ENCODE assay signal across 10 cellular contexts in the genomic region with DNA sequence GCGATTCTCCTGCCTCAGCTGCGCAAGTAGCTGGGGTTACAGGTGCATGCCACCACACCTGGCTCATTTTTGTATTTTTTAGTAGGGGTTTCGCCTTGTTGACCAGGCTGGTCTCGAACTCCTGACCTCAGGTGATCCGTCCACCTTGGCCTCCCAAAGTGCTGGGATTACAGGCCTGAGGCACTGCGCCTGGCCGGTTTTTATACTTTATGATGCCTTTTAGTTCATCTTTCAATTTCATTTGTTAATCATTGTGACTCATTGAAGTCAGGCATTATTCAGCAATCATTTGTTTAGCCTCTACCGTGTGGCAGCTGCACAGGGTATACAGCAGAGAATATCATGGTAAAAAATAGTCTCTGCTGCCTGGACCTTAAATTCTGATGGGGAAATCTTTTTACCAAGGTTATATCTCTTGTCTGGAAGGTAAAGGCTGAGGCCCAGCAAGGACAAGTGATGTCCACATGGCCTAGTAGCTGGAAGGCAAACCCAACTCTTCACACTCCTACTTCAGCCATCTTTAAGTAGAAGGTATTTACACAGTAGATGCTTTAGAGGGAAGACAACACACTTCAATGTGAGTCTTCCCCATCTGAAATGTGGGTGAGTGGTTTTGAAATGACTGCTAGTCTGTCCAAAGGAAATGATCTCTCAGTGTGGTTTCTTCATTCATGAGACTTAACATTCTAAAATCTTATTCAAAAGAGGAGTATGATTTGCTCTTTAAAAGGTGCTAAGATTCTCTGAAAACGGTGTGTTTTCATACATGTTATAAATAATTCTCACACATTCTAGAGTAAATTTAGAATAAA. TPM values are rescaled to one million over a fixed set of nuclear protein-coding genes. Genes with fewer than 3 reads are reported as not detected.
DNase-seq lines count a peak whose midpoint lies in the region; ATAC-seq, FAIRE-seq and TF ChIP-seq lines count a peak whose summit lies in the region.
"Had no signal": no experiment of that assay in that cellular context is flagged by ENCODE, and none has a peak within 500 bp of the region (broad histone marks: within the 10 kb centered on the region; RNA-seq: fewer than 3 reads in every experiment).

No MANE protein-coding gene starts in this region.

- DNase-seq in NOMO-1 treated with DMSO at 0.1 percent for 48 hours (lab: John Stamatoyannopoulos, UW; ENCODE audit: unreplicated experiment) (peak; percentile 10), NOMO-1 treated with dmso at 0.1 percent for 144 hours (lab: John Stamatoyannopoulos, UW; ENCODE audit: unreplicated experiment) (no peak), psoas muscle (no peak), RCC 7860 (ENCODE audit: low spot score) (no peak), dedifferentiated amniotic fluid mesenchymal stem cell (ENCODE audit: extremely low spot score) (no peak)
- DNase-seq in activated T-cell treated with anti-CD3 and anti-CD28 coated beads, Interleukin-2, amount 50 U/mL, for 48 hours: peak; percentile 30 to 38

- H3K4me1 ChIP-seq in psoas muscle: peaks cover 16% of the 10 kb centered on the region

- no peak overlapping the region for H3K4me3 ChIP-seq in psoas muscle

- FAIRE-seq in RCC 7860 (lab: Jason Lieb, UNC): no peak
- FAIRE-seq: A204.1, H1 had no signal

- 90 to 92% (median 90%) methylated on average over 9 of the region's 9 CpGs for WGBS in psoas muscle, 3 donors

- H3K9me3 ChIP-seq in psoas muscle: no peaks in the 10 kb centered on the region

- H3K27me3 ChIP-seq in psoas muscle (ENCODE audit: insufficient read depth in 3 of 3, low read length in 2 of 3): no peaks in the 10 kb centered on the region

- peaks cover 0 to 2% of the 10 kb centered on the region in 2 donors for H3K36me3 ChIP-seq in psoas muscle (ENCODE audit: insufficient read depth in 1 of 2, low read depth in 1 of 2)

- no peak for TF ChIP-seq CTCF in psoas muscle (IDR thresholded peaks at IDR 0.05)

- peak overlapping the region; percentile 90 for H3K27ac ChIP-seq in psoas muscle

- ATAC-seq in HG02885 (IDR thresholded peaks at IDR 0.05; ENCODE audit: poor library complexity, unreplicated experiment): peak; percentile 34
- no peak for ATAC-seq in psoas muscle
- ATAC-seq in HG03521 (IDR thresholded peaks at IDR 0.05; ENCODE audit: unreplicated experiment): no peak

- intact Hi-C loops in psoas muscle (cut with DNase I): no loop called here

RNA-seq across cellular contexts. Expression of gene PRPSAP2, which starts 2.4 kb away (rescaled TPM):
- total RNA-seq in psoas muscle: 10 to 100 TPM in 3 of 4 donors, 1 to 10 TPM in 1; 8.7 to 11.1 (median 10.4) TPM
- 10 to 100 TPM in 1 of 3 donors, 1 to 10 TPM in 2; 8.2 to 13.2 (median 8.4) TPM for polyA plus RNA-seq in psoas muscle

Comparison
In these comparisons a context has a peak if more than half of its experiments do, and no peak if none do; other contexts are left out.
1. DNase-seq: peak in NOMO-1 treated with DMSO at 0.1 percent for 48 hours (single experiment) and activated T-cell treated with anti-CD3 and anti-CD28 coated beads, Interleukin-2, amount 50 U/mL, for 48 hours (2 of 2); none in NOMO-1 treated with dmso at 0.1 percent for 144 hours (single experiment), psoas muscle (0 of 2), RCC 7860 (single experiment) and dedifferentiated amniotic fluid mesenchymal stem cell (single experiment).